25 cellular contexts compared by ENCODE assay signal in the genomic region with DNA sequence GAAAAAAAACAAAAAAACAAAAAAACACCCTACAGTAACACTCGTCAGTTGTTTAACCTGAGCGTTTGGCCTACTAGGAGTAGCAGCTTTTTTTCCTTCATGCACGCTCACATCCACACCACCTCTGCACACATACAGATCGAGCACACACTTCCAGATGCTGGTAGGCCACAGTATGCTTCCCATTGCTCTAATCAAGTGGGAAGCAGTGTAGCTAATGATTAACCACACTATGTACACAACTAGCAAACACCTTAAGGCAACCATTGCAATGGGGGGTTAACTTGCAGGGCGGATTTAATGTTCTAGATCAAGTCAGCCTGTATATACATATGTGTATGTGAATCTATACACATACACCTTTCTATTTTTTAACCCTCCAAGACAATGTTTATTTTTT.
"Had no signal": no experiment of that assay in that cellular context is flagged by ENCODE, and none has a peak within 500 bp of the region (broad histone marks: within the 10 kb centered on the region; RNA-seq: fewer than 3 reads in every experiment).

No MANE protein-coding gene starts in this region.

- H3K36me3 Mint-ChIP-seq: brain had no signal

- H3K4me3 ChIP-seq: smooth muscle cell, transverse colon had no signal

- H3K27me3 ChIP-seq: foreskin keratinocyte, neutrophil, transverse colon had no signal

- H3K4me2 ChIP-seq: smooth muscle cell had no signal

- H3K27ac ChIP-seq: foreskin keratinocyte, neutrophil, transverse colon had no signal

- DNase-seq: activated CD4-positive, alpha-beta T cell treated with anti-CD3 and anti-CD28 coated beads for 48 hours; activated CD8-positive, alpha-beta memory T cell treated with anti-CD3 and anti-CD28 coated beads, Interleukin-2, amount 50 U/mL, for 48 hours; activated CD8-positive, alpha-beta T cell treated with anti-CD3 and anti-CD28 coated beads, Interleukin-2, amount 10 ng/mL, durations not matched to agents 7 days and 5 days; activated gamma-delta T cell; activated T-cell treated with anti-CD3 and anti-CD28 coated beads, Interleukin-2, amount 50 U/mL, for 72 hours; amniotic stem cell; cortex of kidney; effector CD4-positive, alpha-beta T cell; foreskin keratinocyte; head of caudate nucleus; left cardiac atrium; naive thymus-derived CD8-positive, alpha-beta T cell; posterior cingulate gyrus; right cardiac atrium; stimulated activated CD4-positive, alpha-beta T cell treated with anti-CD3 and anti-CD28 coated beads, Interleukin-4, amount 100 ng/mL, for 4 hours; stimulated activated CD8-positive, alpha-beta memory T cell treated with anti-CD3 and anti-CD28 coated beads, Interleukin-4, amount 100 ng/mL, for 48 hours; stimulated activated naive CD4-positive, alpha-beta T cell treated with Interleukin-2 at 50 U/mL for 16 hours; substantia nigra; T-helper 1 cell; transverse colon had no signal

- ATAC-seq: activated CD8-positive, alpha-beta T cell treated with anti-CD3 and anti-CD28 coated beads, Interleukin-2, amount 10 ng/mL, durations not matched to agents 7 days and 5 days; activated T-cell treated with anti-CD3 and anti-CD28 coated beads, Interleukin-2, amount 50 U/mL, for 72 hours; foreskin keratinocyte; left cardiac atrium; naive thymus-derived CD8-positive, alpha-beta T cell; right cardiac atrium had no signal

- H3K27ac Mint-ChIP-seq: activated CD8-positive, alpha-beta T cell treated with anti-CD3 and anti-CD28 coated beads, Interleukin-2, amount 10 ng/mL, durations not matched to agents 7 days and 5 days; activated naive CD8-positive, alpha-beta T cell; activated T-cell treated with anti-CD3 and anti-CD28 coated beads, Interleukin-2, amount 50 U/mL, for 72 hours; brain had no signal

- H3K4me1 Mint-ChIP-seq: brain; central memory CD8-positive, alpha-beta T cell had no signal

- H3K9me3 ChIP-seq: neutrophil, transverse colon had no signal

- H3K4me3 Mint-ChIP-seq: activated CD8-positive, alpha-beta T cell treated with anti-CD3 and anti-CD28 coated beads, Interleukin-2, amount 10 ng/mL, durations not matched to agents 7 days and 5 days; activated naive CD8-positive, alpha-beta T cell; activated T-cell treated with anti-CD3 and anti-CD28 coated beads, Interleukin-2, amount 50 U/mL, for 72 hours; brain; central memory CD8-positive, alpha-beta T cell; naive thymus-derived CD8-positive, alpha-beta T cell had no signal

- H3K27me3 Mint-ChIP-seq: activated naive CD8-positive, alpha-beta T cell; brain; central memory CD8-positive, alpha-beta T cell; naive thymus-derived CD8-positive, alpha-beta T cell had no signal

- H3K4me1 ChIP-seq: foreskin keratinocyte had no signal

- H3K9me3 Mint-ChIP-seq: activated T-cell treated with anti-CD3 and anti-CD28 coated beads, Interleukin-2, amount 50 U/mL, for 72 hours; brain; central memory CD8-positive, alpha-beta T cell; naive thymus-derived CD8-positive, alpha-beta T cell had no signal
